8 cellular contexts compared by ENCODE assay signal in the genomic region with DNA sequence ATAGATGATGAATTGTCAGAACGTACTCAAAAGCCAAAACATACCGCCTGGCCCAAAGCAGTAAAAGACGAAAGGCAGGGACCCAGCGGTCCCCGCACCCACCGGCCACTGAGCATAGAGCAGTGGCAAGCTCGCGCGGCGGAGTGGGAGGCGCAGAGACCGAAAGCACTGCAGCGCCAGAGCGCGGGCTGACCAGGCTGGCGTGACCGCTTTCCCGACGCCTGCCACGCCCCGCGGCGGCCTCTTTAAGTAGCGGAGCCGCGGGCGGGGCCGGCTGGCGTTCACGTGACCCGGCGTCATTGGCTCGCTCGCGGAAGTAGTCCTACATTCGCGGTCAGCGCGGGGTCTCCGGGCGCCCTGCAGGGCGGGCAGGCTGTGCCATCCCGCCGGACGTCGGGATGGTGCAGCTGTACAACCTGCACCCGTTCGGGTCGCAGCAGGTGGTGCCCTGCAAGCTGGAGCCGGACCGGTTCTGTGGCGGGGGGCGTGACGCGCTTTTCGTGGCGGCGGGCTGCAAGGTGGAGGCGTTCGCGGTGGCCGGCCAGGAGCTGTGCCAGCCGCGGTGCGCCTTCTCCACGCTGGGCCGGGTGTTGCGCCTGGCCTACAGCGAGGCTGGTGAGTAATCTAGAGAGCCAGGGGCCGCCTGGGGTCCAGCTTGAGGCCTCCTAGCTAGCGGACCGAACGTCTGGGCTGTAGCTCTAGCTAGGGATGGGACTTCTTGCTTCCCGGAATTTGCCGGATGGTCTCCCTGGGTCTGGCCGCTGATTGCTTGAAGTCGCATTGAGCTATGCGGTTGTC. TPM values are rescaled to one million over a fixed set of nuclear protein-coding genes. Genes with fewer than 3 reads are reported as not detected.
A peak's percentile ranks its signal among the peaks of the same experiment; 100 is the strongest.
DNase-seq lines count a peak whose midpoint lies in the region; ATAC-seq and TF ChIP-seq lines count a peak whose summit lies in the region.

A gene with protein sequence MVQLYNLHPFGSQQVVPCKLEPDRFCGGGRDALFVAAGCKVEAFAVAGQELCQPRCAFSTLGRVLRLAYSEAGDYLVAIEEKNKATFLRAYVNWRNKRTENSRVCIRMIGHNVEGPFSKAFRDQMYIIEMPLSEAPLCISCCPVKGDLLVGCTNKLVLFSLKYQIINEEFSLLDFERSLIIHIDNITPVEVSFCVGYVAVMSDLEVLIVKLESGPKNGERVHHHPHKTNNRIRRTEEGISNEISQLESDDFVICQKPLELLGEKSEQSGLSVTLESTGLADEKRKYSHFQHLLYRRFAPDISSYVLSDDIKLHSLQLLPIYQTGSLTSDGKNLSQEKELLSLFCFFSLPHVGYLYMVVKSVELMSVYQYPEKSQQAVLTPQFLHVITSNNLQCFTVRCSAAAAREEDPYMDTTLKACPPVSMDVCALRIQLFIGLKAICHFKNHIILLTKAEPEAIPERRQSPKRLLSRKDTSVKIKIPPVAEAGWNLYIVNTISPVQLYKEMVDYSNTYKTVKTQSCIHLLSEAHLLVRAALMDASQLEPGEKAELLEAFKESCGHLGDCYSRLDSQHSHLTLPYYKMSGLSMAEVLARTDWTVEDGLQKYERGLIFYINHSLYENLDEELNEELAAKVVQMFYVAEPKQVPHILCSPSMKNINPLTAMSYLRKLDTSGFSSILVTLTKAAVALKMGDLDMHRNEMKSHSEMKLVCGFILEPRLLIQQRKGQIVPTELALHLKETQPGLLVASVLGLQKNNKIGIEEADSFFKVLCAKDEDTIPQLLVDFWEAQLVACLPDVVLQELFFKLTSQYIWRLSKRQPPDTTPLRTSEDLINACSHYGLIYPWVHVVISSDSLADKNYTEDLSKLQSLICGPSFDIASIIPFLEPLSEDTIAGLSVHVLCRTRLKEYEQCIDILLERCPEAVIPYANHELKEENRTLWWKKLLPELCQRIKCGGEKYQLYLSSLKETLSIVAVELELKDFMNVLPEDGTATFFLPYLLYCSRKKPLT (plus strand): TSS at position 313 of the 798 bp plus-strand sequence. CDS start 86 bp downstream, at position 399.

- POLR2A ChIA-PET in GM10248 (lab: Yijun Ruan, JAX), result interaction anchor here (0.6 kb wide), 1 partner anchor 17 kb away, joined by 3 read pairs; no protein-coding TSS in a partner anchor

- H3K27me3 ChIP-seq in gastroesophageal sphincter, result no peaks in the 10 kb centered on the region

- intact Hi-C loops in activated naive CD4-positive, alpha-beta T cell treated with anti-CD3 and anti-CD28 coated beads for 36 hours (cut with micrococcal nuclease), result loop anchor here (1.0 to 5.0 kb wide), 6 partner anchors 43 to 683 kb away; a partner anchor contains a TSS

- peak within 1 kb of the TSS; percentile 82 for H3K4me3 Mint-ChIP-seq in activated naive CD4-positive, alpha-beta T cell treated with anti-CD3 and anti-CD28 coated beads for 36 hours

- peaks cover 29% of the 10 kb centered on the region for H3K4me1 Mint-ChIP-seq in activated naive CD4-positive, alpha-beta T cell treated with anti-CD3 and anti-CD28 coated beads for 36 hours (ENCODE audit: low read depth)

- H3K36me3 Mint-ChIP-seq in activated naive CD4-positive, alpha-beta T cell treated with anti-CD3 and anti-CD28 coated beads for 36 hours (ENCODE audit: low read depth), result peaks cover 2% of the 10 kb centered on the region

- TF ChIP-seq POLR2A in NB4 (IDR thresholded peaks at IDR 0.05; ENCODE audit: extremely low read depth, insufficient read length) (peak; percentile 94), gastroesophageal sphincter (IDR thresholded peaks at IDR 0.05) (peak; percentile 87)

- peak; percentile 95 for DNase-seq in GM10248 (ENCODE audit: extremely low spot score)
- DNase-seq in NB4 (ENCODE audit: low read depth), result peak; percentile 94
- peak; percentile 92 for DNase-seq in SK-N-DZ (ENCODE audit: low spot score)
- peak; percentile 79 for DNase-seq in activated naive CD4-positive, alpha-beta T cell treated with anti-CD3 and anti-CD28 coated beads for 36 hours
- peak; percentile 31 to 94 (median 83) for DNase-seq in nucleus accumbens (lab: John Stamatoyannopoulos, UW)
- DNase-seq in superior temporal gyrus (ENCODE audit: extremely low spot score), result peak; percentile 93

- CTCF ChIA-PET in GM10248 (lab: Yijun Ruan, JAX), result interaction anchor here (0.7 to 2.8 kb wide), 14 partner anchors 9 to 171 kb away, joined by 3 to 25 read pairs (median 4); no protein-coding TSS in a partner anchor
- CTCF ChIA-PET in activated naive CD4-positive, alpha-beta T cell treated with anti-CD3 and anti-CD28 coated beads for 36 hours (lab: Charles Lee), result interaction anchor here (0.6 to 4.4 kb wide), 7 partner anchors 9 to 642 kb away, joined by 3 to 30 read pairs (median 3); no protein-coding TSS in a partner anchor

- peak within 1 kb of the TSS; percentile 25 for H3K27ac Mint-ChIP-seq in activated naive CD4-positive, alpha-beta T cell treated with anti-CD3 and anti-CD28 coated beads for 36 hours

- peaks cover 0 to 47% (median 5%) of the 10 kb centered on the region in 3 donors for H3K4me1 ChIP-seq in gastroesophageal sphincter

- peaks cover 3% of the 10 kb centered on the region for H3K27me3 Mint-ChIP-seq in activated naive CD4-positive, alpha-beta T cell treated with anti-CD3 and anti-CD28 coated beads for 36 hours (ENCODE audit: low read depth)

- ATAC-seq in HG02588 (IDR thresholded peaks at IDR 0.05; ENCODE audit: unreplicated experiment), result peak; percentile 96
- ATAC-seq in gastroesophageal sphincter, result peak; percentile 98

- WGBS in gastroesophageal sphincter (ENCODE audit: low coverage in 1 of 2), 2 donors, result 0% methylated on average over 1 to 3 of the region's 78 CpGs

- no peak for TF ChIP-seq CTCF in GM10248 (IDR thresholded peaks at IDR 0.05; ENCODE audit: control extremely low read depth, extremely low read depth, low read depth, missing control alignments)
- TF ChIP-seq CTCF in NB4 (IDR thresholded peaks at IDR 0.05; ENCODE audit: low read depth, low read length), result no peak
- peak in 2 of 4 experiments; percentile 10 to 14 for TF ChIP-seq CTCF in gastroesophageal sphincter (IDR thresholded peaks at IDR 0.05)

- H3K36me3 ChIP-seq in gastroesophageal sphincter, result no peaks in the 10 kb centered on the region

- TF ChIP-seq EP300 in gastroesophageal sphincter (IDR thresholded peaks at IDR 0.05), result no peak

- H3K9me3 ChIP-seq in gastroesophageal sphincter, result no peaks in the 10 kb centered on the region

- H3K9me3 Mint-ChIP-seq in activated naive CD4-positive, alpha-beta T cell treated with anti-CD3 and anti-CD28 coated beads for 36 hours, result no peaks in the 10 kb centered on the region

- peak within 1 kb of the TSS; percentile 68 to 92 (median 86) for H3K27ac ChIP-seq in gastroesophageal sphincter

- H3K4me3 ChIP-seq in NB4 (ENCODE audit: low read depth, low read length) (peak within 1 kb of the TSS; percentile 99), gastroesophageal sphincter (peak within 1 kb of the TSS; percentile 93 to 95)

RNA-seq across cellular contexts. Expression of the gene that starts here (rescaled TPM):
- polyA plus RNA-seq in SK-N-DZ (2014; cell fraction: cytosol; rRNA removed), result 19.0 and 21.9 TPM in 2 replicates
- 19.7 and 27.3 TPM in 2 replicates for polyA plus RNA-seq in SK-N-DZ (2014; cell fraction: nucleus; rRNA removed)
- total RNA-seq in activated naive CD4-positive, alpha-beta T cell treated with anti-CD3 and anti-CD28 coated beads for 36 hours, result 10 to 100 TPM; 11.5 to 13.5 TPM
- 10 to 100 TPM; 13.7 to 18.3 (median 14.7) TPM for total RNA-seq in gastroesophageal sphincter

Comparison
In these comparisons a context has a peak if more than half of its experiments do, and no peak if none do; other contexts are left out.
1. Peak in every context shown above with its lines: DNase-seq, ATAC-seq, H3K4me3 ChIP-seq and H3K27ac ChIP-seq.